ENCODE assay signal across 8 cellular contexts in genomic region chr6:167699141-167700036, GRCh38.
A peak's percentile ranks its signal among the peaks of the same experiment; 100 is the strongest.
DNase-seq lines count a peak whose midpoint lies in the region; ATAC-seq and TF ChIP-seq lines count a peak whose summit lies in the region.

No MANE protein-coding gene starts in this region.

- H3K27me3 Mint-ChIP-seq in CD8-positive, alpha-beta memory T cell, result peaks cover 18 to 22% of the 10 kb centered on the region in 2 donors
- H3K27me3 Mint-ChIP-seq in glutamatergic neuron (ENCODE audit: unreplicated experiment), result peaks cover 7% of the 10 kb centered on the region

- 33 to 62% methylated on average over 21 of the region's 21 CpGs for WGBS in sigmoid colon, 2 donors

- H3K27ac Mint-ChIP-seq in CD8-positive, alpha-beta memory T cell, result no peak overlapping the region
- H3K27ac Mint-ChIP-seq in glutamatergic neuron (ENCODE audit: unreplicated experiment), result peak overlapping the region; percentile 70

- TF ChIP-seq EP300 in sigmoid colon (IDR thresholded peaks at IDR 0.05), result no peak

- H3K4me1 ChIP-seq in CD8-positive, alpha-beta memory T cell (ENCODE audit: insufficient read depth, low read length), result peaks cover 16% of the 10 kb centered on the region
- H3K4me1 ChIP-seq in sigmoid colon, result no peaks in the 10 kb centered on the region

- TF ChIP-seq CTCF in glutamatergic neuron (IDR thresholded peaks at IDR 0.05; ENCODE audit: partially characterized antibody, unreplicated experiment), result no peak
- TF ChIP-seq CTCF in sigmoid colon (IDR thresholded peaks at IDR 0.05), result no peak

- no peaks in the 10 kb centered on the region for H3K36me3 ChIP-seq in CD8-positive, alpha-beta memory T cell (ENCODE audit: insufficient read depth, low read length)
- no peaks in the 10 kb centered on the region for H3K36me3 ChIP-seq in sigmoid colon

- no peak for TF ChIP-seq POLR2A in sigmoid colon (IDR thresholded peaks at IDR 0.05)

- H3K36me3 Mint-ChIP-seq in CD8-positive, alpha-beta memory T cell, result no peaks in the 10 kb centered on the region
- H3K36me3 Mint-ChIP-seq in glutamatergic neuron (ENCODE audit: unreplicated experiment), result no peaks in the 10 kb centered on the region

- ATAC-seq in GM21529 (IDR thresholded peaks at IDR 0.05; ENCODE audit: unreplicated experiment), result peak; percentile 96

- H3K27me3 ChIP-seq in CD8-positive, alpha-beta memory T cell (ENCODE audit: insufficient read depth, low read length, poor library complexity, severe bottlenecking), result peaks cover 11% of the 10 kb centered on the region
- H3K27me3 ChIP-seq in sigmoid colon, result no peaks in the 10 kb centered on the region

- peak overlapping the region; percentile 45 for H3K4me3 ChIP-seq in CD8-positive, alpha-beta memory T cell (ENCODE audit: low read length)
- no peak overlapping the region for H3K4me3 ChIP-seq in sigmoid colon

- peaks cover 7 to 14% (median 8%) of the 10 kb centered on the region in 3 donors for H3K4me1 Mint-ChIP-seq in CD8-positive, alpha-beta memory T cell
- H3K4me1 Mint-ChIP-seq in glutamatergic neuron (ENCODE audit: low read depth, unreplicated experiment), result peaks cover 44% of the 10 kb centered on the region

- CTCF ChIA-PET in CD8-positive, alpha-beta memory T cell (lab: Charles Lee), result no interaction called here

- POLR2A ChIA-PET in CD8-positive, alpha-beta memory T cell (lab: Charles Lee), result no interaction called here

- peaks cover 0 to 3% (median 0%) of the 10 kb centered on the region in 5 donors for H3K9me3 Mint-ChIP-seq in CD8-positive, alpha-beta memory T cell
- peaks cover 14% of the 10 kb centered on the region for H3K9me3 Mint-ChIP-seq in glutamatergic neuron (ENCODE audit: unreplicated experiment)

- H3K4me3 Mint-ChIP-seq in CD8-positive, alpha-beta memory T cell, result peak overlapping the region in 5 of 7 donors; percentile 28 to 53 (median 37)
- H3K4me3 Mint-ChIP-seq in glutamatergic neuron (ENCODE audit: unreplicated experiment), result no peak overlapping the region

- in situ Hi-C loops in KBM-7 (cut with MboI; ENCODE audit: low pct_unique_long_range_greater_than_20kb, low sequenced_read_pairs), result no loop called here

- DNase-seq in CD8-positive, alpha-beta memory T cell, result peak in 1 of 5 donors; percentile 21
- DNase-seq in KBM-7 (peak; percentile 92), activated T-cell treated with anti-CD3 and anti-CD28 coated beads for 1 hour (ENCODE audit: low read depth) (peak; percentile 17), glutamatergic neuron (no peak), sigmoid colon (peak; percentile 82), NCI-H226 (no peak), NCI-H2196 treated with DMSO at 0.1 percent for 48 hours (lab: John Stamatoyannopoulos, UW; ENCODE audit: unreplicated experiment) (no peak)

- H3K9me3 ChIP-seq in CD8-positive, alpha-beta memory T cell (ENCODE audit: low read length), result no peaks in the 10 kb centered on the region
- no peaks in the 10 kb centered on the region for H3K9me3 ChIP-seq in sigmoid colon

- no peak overlapping the region for H3K27ac ChIP-seq in CD8-positive, alpha-beta memory T cell (ENCODE audit: low read depth, low read length)
- H3K27ac ChIP-seq in sigmoid colon, result peak overlapping the region in 3 of 4 donors; percentile 19 to 58 (median 43)

- intact Hi-C loops in sigmoid colon (cut with DNase I), result no loop called here

Comparison
In these comparisons a context has a peak if more than half of its experiments do, and no peak if none do; other contexts are left out.
1. DNase-seq: peak in KBM-7 (single experiment), activated T-cell treated with anti-CD3 and anti-CD28 coated beads for 1 hour (single experiment) and sigmoid colon (single experiment); none in glutamatergic neuron (single experiment), NCI-H226 (single experiment) and NCI-H2196 treated with DMSO at 0.1 percent for 48 hours (single experiment).